ENCODE assay signal across 1 cellular context in the genomic region with DNA sequence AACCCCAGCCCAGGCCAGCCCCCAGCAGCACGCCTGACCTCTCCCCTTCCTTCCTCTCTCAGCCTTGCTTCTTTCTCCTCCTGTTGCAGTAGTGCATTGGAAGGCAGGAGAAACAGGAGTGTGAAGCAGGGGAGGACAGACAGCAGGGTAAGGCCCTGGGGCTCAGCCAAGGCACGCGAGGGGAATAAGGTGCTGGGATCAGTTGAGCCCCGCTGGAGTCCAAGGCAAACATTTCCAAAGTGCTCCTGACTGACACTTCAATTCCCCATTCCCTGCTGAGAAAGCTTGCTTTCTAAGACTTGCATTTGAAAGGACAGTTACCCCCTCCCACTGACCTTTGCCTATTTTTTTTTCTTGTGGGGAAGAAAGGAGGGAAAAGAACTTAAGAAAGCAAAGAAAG.
TF ChIP-seq lines count a peak whose summit lies in the region.

No MANE protein-coding gene starts in this region.

TF ChIP-seq in HEK293T, 16 proteins besides CTCF, POLR2A, EP300 and RAD21:
- TF ChIP-seq, protein P1, sequence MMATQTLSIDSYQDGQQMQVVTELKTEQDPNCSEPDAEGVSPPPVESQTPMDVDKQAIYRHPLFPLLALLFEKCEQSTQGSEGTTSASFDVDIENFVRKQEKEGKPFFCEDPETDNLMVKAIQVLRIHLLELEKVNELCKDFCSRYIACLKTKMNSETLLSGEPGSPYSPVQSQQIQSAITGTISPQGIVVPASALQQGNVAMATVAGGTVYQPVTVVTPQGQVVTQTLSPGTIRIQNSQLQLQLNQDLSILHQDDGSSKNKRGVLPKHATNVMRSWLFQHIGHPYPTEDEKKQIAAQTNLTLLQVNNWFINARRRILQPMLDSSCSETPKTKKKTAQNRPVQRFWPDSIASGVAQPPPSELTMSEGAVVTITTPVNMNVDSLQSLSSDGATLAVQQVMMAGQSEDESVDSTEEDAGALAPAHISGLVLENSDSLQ (IDR thresholded peaks at IDR 0.05), result peak; percentile 49
- no peak for TF ChIP-seq SUZ12 (IDR thresholded peaks at IDR 0.05)
